Comparison of ENCODE assay signal across 7 cellular contexts in genomic region chr12:68686262-68686594, GRCh38. TPM values are rescaled to one million over a fixed set of nuclear protein-coding genes. Genes with fewer than 3 reads are reported as not detected.
DNase-seq lines count a peak whose midpoint lies in the region; ATAC-seq and TF ChIP-seq lines count a peak whose summit lies in the region.

No MANE protein-coding gene starts in this region.

- peak overlapping the region; percentile 85 to 90 (median 86) for H3K27ac ChIP-seq in stomach

- H3K9me3 ChIP-seq in iPS-15b (ENCODE audit: control insufficient read depth, insufficient read depth, low read length) (no peaks in the 10 kb centered on the region), stomach (no peaks in the 10 kb centered on the region)

- intact Hi-C loops in activated B cell treated with CpG ODN at 0.5 μM for 24 hours (cut with micrococcal nuclease) (loop anchor here (1.0 to 5.0 kb wide), 6 partner anchors 60 to 463 kb away; partner anchors contain the start of genes MDM1, RAP1B and SLC35E3), stomach (cut with DNase I; ENCODE audit: low total_unique reads) (no loop called here)

- peak overlapping the region; percentile 97 for H3K27ac Mint-ChIP-seq in activated B cell treated with CpG ODN at 0.5 μM for 24 hours

- DNase-seq in HFF-Myc (ENCODE audit: extremely low read depth, low read depth) (no peak), activated B cell treated with CpG ODN at 0.5 μM for 24 hours (no peak), stomach (no peak), 8988T (no peak)

- peak overlapping the region; percentile 96 for H3K9ac ChIP-seq in iPS-15b (ENCODE audit: low read depth, low read length)

- 21 to 43% (median 31%) methylated on average over 3 of the region's 3 CpGs for WGBS in stomach, 5 donors

- peaks cover 4% of the 10 kb centered on the region for H3K4me1 ChIP-seq in iPS-15b (ENCODE audit: control insufficient read depth, insufficient read depth, low read length)
- peaks cover 8 to 27% (median 18%) of the 10 kb centered on the region in 4 donors for H3K4me1 ChIP-seq in stomach

- H3K4me3 ChIP-seq in HFF-Myc (replicated peaks; ENCODE audit: low read depth, low read length), result peak overlapping the region; percentile 90
- peak overlapping the region; percentile 100 for H3K4me3 ChIP-seq in iPS-15b (ENCODE audit: low read depth, low read length)
- peak overlapping the region; percentile 86 to 100 (median 92) for H3K4me3 ChIP-seq in stomach

- peaks cover 33% of the 10 kb centered on the region for H3K4me1 Mint-ChIP-seq in activated B cell treated with CpG ODN at 0.5 μM for 24 hours

- H3K4me3 Mint-ChIP-seq in activated B cell treated with CpG ODN at 0.5 μM for 24 hours, result peak overlapping the region; percentile 98

- peaks cover 22% of the 10 kb centered on the region for H3K36me3 Mint-ChIP-seq in activated B cell treated with CpG ODN at 0.5 μM for 24 hours (ENCODE audit: low read depth)

- no peaks in the 10 kb centered on the region for H3K27me3 Mint-ChIP-seq in activated B cell treated with CpG ODN at 0.5 μM for 24 hours

- ATAC-seq in activated B cell treated with CpG ODN at 0.5 μM for 24 hours (ENCODE audit: low read depth) (no peak), HG03565 (IDR thresholded peaks at IDR 0.05; ENCODE audit: unreplicated experiment) (no peak), HG03521 (IDR thresholded peaks at IDR 0.05; ENCODE audit: unreplicated experiment) (no peak)

- CTCF ChIA-PET in activated B cell treated with CpG ODN at 0.5 μM for 24 hours (lab: Charles Lee), result interaction anchor here (1.7 kb wide), 1 partner anchor 328 kb away, joined by 5 read pairs; no protein-coding TSS in a partner anchor

- no peak for TF ChIP-seq EP300 in stomach (IDR thresholded peaks at IDR 0.05)

- POLR2A ChIA-PET in activated B cell treated with CpG ODN at 0.5 μM for 24 hours (lab: Charles Lee), result interaction anchor here (0.5 to 2.1 kb wide), 9 partner anchors 60 to 1417 kb away, joined by 3 to 14 read pairs (median 4); partner anchors contain the start of genes CAND1, MDM1, MDM2 and RAP1B

- H3K36me3 ChIP-seq in iPS-15b (ENCODE audit: control insufficient read depth, insufficient read depth, low read length) (peaks cover 8% of the 10 kb centered on the region), stomach (peaks cover 0 to 16% (median 11%) of the 10 kb centered on the region in 4 donors)

- no peaks in the 10 kb centered on the region for H3K9me3 Mint-ChIP-seq in activated B cell treated with CpG ODN at 0.5 μM for 24 hours

- TF ChIP-seq POLR2A in stomach (IDR thresholded peaks at IDR 0.05), result no peak

- TF ChIP-seq CTCF in HFF-Myc (IDR thresholded peaks at IDR 0.05; ENCODE audit: low read depth, low read length, missing control alignments) (no peak), activated B cell treated with CpG ODN at 0.5 μM for 24 hours (IDR thresholded peaks at IDR 0.05) (no peak), stomach (IDR thresholded peaks at IDR 0.05) (no peak)

- no peaks in the 10 kb centered on the region for H3K27me3 ChIP-seq in iPS-15b (ENCODE audit: control insufficient read depth, insufficient read depth, low read length)
- no peaks in the 10 kb centered on the region for H3K27me3 ChIP-seq in stomach

RNA-seq across cellular contexts. Expression of gene NUP107, which starts 0.6 kb away (rescaled TPM):
- total RNA-seq in activated B cell treated with CpG ODN at 0.5 μM for 24 hours (75.0 and 90.8 TPM in 2 replicates), stomach (10 to 100 TPM in 4 of 5 donors, 1 to 10 TPM in 1; 9.3 to 99.1 (median 28.1) TPM)
- polyA plus RNA-seq in stomach, result 10 to 100 TPM in 1 of 3 donors, 1 to 10 TPM in 2; 5.7 to 13.6 (median 5.8) TPM

RNA-seq across cellular contexts. Expression of gene SLC35E3, which starts 59.7 kb away (rescaled TPM):
- 7.8 and 9.5 TPM in 2 replicates for total RNA-seq in activated B cell treated with CpG ODN at 0.5 μM for 24 hours
- total RNA-seq in stomach, result 1 to 10 TPM in 3 of 5 donors, under 1 TPM in 2; under 0.01 to 5.9 (median 1.2) TPM
- 1 to 10 TPM; 2.1 to 5.0 (median 2.6) TPM for polyA plus RNA-seq in stomach
